In the genomic region with DNA sequence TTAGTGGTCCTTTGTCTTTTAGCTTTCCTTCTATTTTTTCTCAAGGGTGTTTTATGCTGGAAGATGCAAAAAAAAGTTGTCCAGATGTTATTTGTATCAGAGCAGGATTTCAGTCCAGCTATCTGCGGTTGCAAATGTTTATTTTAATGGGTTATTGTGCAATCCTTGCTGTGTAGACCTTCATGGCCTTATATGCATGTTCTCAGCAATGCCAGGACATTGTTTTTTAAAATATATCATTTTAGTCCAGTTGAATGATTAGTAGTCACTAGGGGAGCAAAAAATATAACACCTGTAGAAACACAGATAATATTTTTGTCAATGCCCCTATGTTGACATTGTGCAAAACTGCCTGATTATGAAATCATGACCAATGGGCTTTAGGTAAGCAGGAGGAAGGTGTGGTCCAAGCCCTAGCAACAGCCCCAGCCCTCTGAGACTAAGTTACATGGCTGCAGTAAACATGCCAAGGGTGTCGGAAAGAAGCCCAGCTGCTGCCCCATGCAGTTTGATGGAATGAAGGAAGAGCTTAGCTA, we compare ENCODE assay signal across 10 cellular contexts.
DNase-seq lines count a peak whose midpoint lies in the region; ATAC-seq, FAIRE-seq and TF ChIP-seq lines count a peak whose summit lies in the region.
"Had no signal": no experiment of that assay in that cellular context is flagged by ENCODE, and none has a peak within 500 bp of the region (broad histone marks: within the 10 kb centered on the region; RNA-seq: fewer than 3 reads in every experiment).

No MANE protein-coding gene starts in this region.

- H3K27ac Mint-ChIP-seq in astrocyte (ENCODE audit: unreplicated experiment) = no peak overlapping the region
- H3K27ac Mint-ChIP-seq: T-helper 1 cell treated with Interleukin-12 subunit alpha and Interleukin-12 subunit beta and Interleukin-4 antibody, amounts not matched to agents 30 μg/mL and 1 μg/mL, for 36 hours had no signal

- H3K27me3 Mint-ChIP-seq in astrocyte (ENCODE audit: low read depth, unreplicated experiment) = no peaks in the 10 kb centered on the region

- no peak overlapping the region for H3K27ac ChIP-seq in astrocyte (ENCODE audit: low read depth, low read length)
- no peak overlapping the region for H3K27ac ChIP-seq in testis
- H3K27ac ChIP-seq in substantia nigra (ENCODE audit: low read depth, low read length, poor library complexity, severe bottlenecking) = no peak overlapping the region

- peak; percentile 60 for FAIRE-seq in astrocyte (lab: Jason Lieb, UNC)

- H3K4me1 ChIP-seq in astrocyte (ENCODE audit: insufficient read depth, low read length) = no peaks in the 10 kb centered on the region
- H3K4me1 ChIP-seq in testis = no peaks in the 10 kb centered on the region

- no peak for TF ChIP-seq POLR2A in testis (IDR thresholded peaks at IDR 0.05)

- no peaks in the 10 kb centered on the region for H3K9me3 Mint-ChIP-seq in astrocyte (ENCODE audit: unreplicated experiment)

- H3K27me3 ChIP-seq in astrocyte (ENCODE audit: insufficient read depth, low read length) = no peaks in the 10 kb centered on the region
- no peaks in the 10 kb centered on the region for H3K27me3 ChIP-seq in kidney epithelial cell (ENCODE audit: control insufficient read depth, insufficient read depth, low read length)
- H3K27me3 ChIP-seq in testis = no peaks in the 10 kb centered on the region

- intact Hi-C loops in testis (cut with DNase I; ENCODE audit: low total_unique reads) = no loop called here

- H3K36me3 ChIP-seq in astrocyte (ENCODE audit: insufficient read depth, low read length) (no peaks in the 10 kb centered on the region), kidney epithelial cell (ENCODE audit: control insufficient read depth, insufficient read depth, low read length) (no peaks in the 10 kb centered on the region), testis (ENCODE audit: low read depth, missing control alignments) (no peaks in the 10 kb centered on the region)

- H3K4me3 Mint-ChIP-seq in astrocyte (ENCODE audit: unreplicated experiment) = no peak overlapping the region
- H3K4me3 Mint-ChIP-seq: T-helper 1 cell treated with Interleukin-12 subunit alpha and Interleukin-12 subunit beta and Interleukin-4 antibody, amounts not matched to agents 30 μg/mL and 1 μg/mL, for 36 hours had no signal

- ATAC-seq in HG03045 (IDR thresholded peaks at IDR 0.05; ENCODE audit: unreplicated experiment) = no peak

- H3K4me1 Mint-ChIP-seq in astrocyte (ENCODE audit: low read depth, unreplicated experiment) = no peaks in the 10 kb centered on the region

- H3K9ac ChIP-seq in astrocyte (ENCODE audit: low read length) = no peak overlapping the region

- no peaks in the 10 kb centered on the region for H3K79me2 ChIP-seq in astrocyte (ENCODE audit: insufficient read depth, low read length)

- no peaks in the 10 kb centered on the region for H4K20me1 ChIP-seq in astrocyte (ENCODE audit: insufficient read depth, low read length)

- WGBS in testis, 2 donors = 57 to 61% methylated on average over 2 of the region's 2 CpGs

- H3K4me2 ChIP-seq in astrocyte (ENCODE audit: low read length) = no peak overlapping the region

- H3K36me3 Mint-ChIP-seq in astrocyte (ENCODE audit: low read depth, unreplicated experiment) = no peaks in the 10 kb centered on the region

- H3K4me3 ChIP-seq in astrocyte (ENCODE audit: insufficient read depth, low read depth, low read length) = no peak overlapping the region
- H3K4me3 ChIP-seq in kidney epithelial cell (ENCODE audit: low read depth, low read length) = no peak overlapping the region
- no peak overlapping the region for H3K4me3 ChIP-seq in testis

- DNase-seq in HS-5 (ENCODE audit: low read depth) (peak; percentile 23), astrocyte (ENCODE audit: low read depth) (peak; percentile 91), kidney epithelial cell (ENCODE audit: low read depth) (peak; percentile 21), testis (peak; percentile 26), NCI-H1694 treated with DMSO at 0.1 percent for 48 hours (lab: John Stamatoyannopoulos, UW) (no peak), NCI-H526 (lab: John Stamatoyannopoulos, UW) (no peak), substantia nigra (lab: John Stamatoyannopoulos, UW) (no peak)
- DNase-seq: activated effector memory CD4-positive, alpha-beta T cell treated with Interleukin-2 at 50 U/mL for 16 hours had no signal

- TF ChIP-seq CTCF in astrocyte (IDR thresholded peaks at IDR 0.05; ENCODE audit: insufficient read depth, low read depth, low read length) = no peak
- TF ChIP-seq CTCF in kidney epithelial cell (IDR thresholded peaks at IDR 0.05; ENCODE audit: insufficient read depth, low read length, poor library complexity, severe bottlenecking) = no peak
- TF ChIP-seq CTCF in testis (IDR thresholded peaks at IDR 0.05) = no peak

- H2AFZ ChIP-seq in astrocyte (ENCODE audit: low read depth, low read length) = no peak overlapping the region

- H3K9me3 ChIP-seq in astrocyte (ENCODE audit: insufficient read depth, low read depth, low read length) (no peaks in the 10 kb centered on the region), testis (no peaks in the 10 kb centered on the region)

Comparison
In these comparisons a context has a peak if more than half of its experiments do, and no peak if none do; other contexts are left out.
1. DNase-seq: peak in HS-5 (single experiment), astrocyte (single experiment), kidney epithelial cell (single experiment) and testis (single experiment); none in NCI-H1694 treated with DMSO at 0.1 percent for 48 hours (single experiment), NCI-H526 (0 of 2) and substantia nigra (0 of 49).